26 cellular contexts compared by ENCODE assay signal in the genomic region with DNA sequence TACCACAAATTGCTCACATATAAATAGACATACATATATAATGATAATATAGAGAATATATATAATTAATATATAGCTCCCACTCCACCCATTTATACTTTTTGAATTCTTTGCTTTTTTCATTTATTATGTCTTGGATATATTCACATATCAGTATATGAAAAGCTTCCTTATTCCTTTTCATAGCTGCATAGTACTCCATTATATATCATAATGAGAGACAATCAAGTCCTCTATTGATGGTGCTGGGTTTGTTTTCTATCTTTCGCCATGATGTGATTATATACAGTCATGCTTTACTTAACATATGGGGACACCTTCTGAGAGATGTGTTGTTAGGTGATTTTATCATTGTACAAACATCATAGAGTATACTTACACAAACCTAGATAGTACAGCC.
"Had no signal": no experiment of that assay in that cellular context is flagged by ENCODE, and none has a peak within 500 bp of the region (broad histone marks: within the 10 kb centered on the region; RNA-seq: fewer than 3 reads in every experiment).

No MANE protein-coding gene starts in this region.

- H3K4me2 ChIP-seq: hepatocyte had no signal

- H3K9me3 Mint-ChIP-seq: dendritic cell treated with granulocyte-macrophage colony-stimulating factor and Interleukin-4, amounts not matched to agents 40 ng/mL and 50 ng/mL, for 4 days; effector memory CD8-positive, alpha-beta T cell had no signal

- FAIRE-seq: endothelial cell of umbilical vein had no signal

- H3K4me1 ChIP-seq: colonic mucosa, gastrocnemius medialis, heart left ventricle, heart right ventricle had no signal

- H3K79me2 ChIP-seq: hepatocyte had no signal

- ATAC-seq: effector memory CD8-positive, alpha-beta T cell; gastrocnemius medialis; gastroesophageal sphincter; heart left ventricle; heart right ventricle had no signal

- H3K27ac ChIP-seq: colonic mucosa, coronary artery, dorsolateral prefrontal cortex, esophagus muscularis mucosa, gastrocnemius medialis, gastroesophageal sphincter, heart left ventricle, heart right ventricle, hepatocyte had no signal

- H2AFZ ChIP-seq: hepatocyte had no signal

- H3K27me3 Mint-ChIP-seq: dendritic cell treated with granulocyte-macrophage colony-stimulating factor and Interleukin-4, amounts not matched to agents 40 ng/mL and 50 ng/mL, for 4 days; effector memory CD8-positive, alpha-beta T cell had no signal

- DNase-seq: colonic mucosa; cortex of kidney; dermis blood vessel endothelial cell; dorsolateral prefrontal cortex; effector CD4-positive, alpha-beta T cell; effector CD8-positive, alpha-beta T cell; effector memory CD4-positive, alpha-beta T cell; effector memory CD8-positive, alpha-beta T cell; endodermal cell; erythroblast; esophagus squamous epithelium; foreskin fibroblast; foreskin melanocyte; gastrocnemius medialis; glutamatergic neuron; head of caudate nucleus; heart left ventricle; heart right ventricle; hippocampal formation had no signal

- H3K27me3 ChIP-seq: colonic mucosa, dorsolateral prefrontal cortex, esophagus muscularis mucosa, esophagus squamous epithelium, foreskin keratinocyte, gastrocnemius medialis, gastroesophageal sphincter, heart left ventricle, heart right ventricle, hepatocyte had no signal

- H3K4me3 Mint-ChIP-seq: dendritic cell treated with granulocyte-macrophage colony-stimulating factor and Interleukin-4, amounts not matched to agents 40 ng/mL and 50 ng/mL, for 4 days; effector memory CD8-positive, alpha-beta T cell; endodermal cell had no signal

- H3K36me3 ChIP-seq: colonic mucosa, esophagus muscularis mucosa, esophagus squamous epithelium, gastrocnemius medialis, gastroesophageal sphincter, heart left ventricle, heart right ventricle had no signal

- H3K4me3 ChIP-seq: colonic mucosa, coronary artery, dorsolateral prefrontal cortex, esophagus muscularis mucosa, esophagus squamous epithelium, gastrocnemius medialis, gastroesophageal sphincter, heart left ventricle, heart right ventricle, hepatocyte had no signal

- H3K27ac Mint-ChIP-seq: dendritic cell treated with granulocyte-macrophage colony-stimulating factor and Interleukin-4, amounts not matched to agents 40 ng/mL and 50 ng/mL, for 4 days; effector memory CD8-positive, alpha-beta T cell; endodermal cell had no signal

- H3K9me3 ChIP-seq: colonic mucosa, esophagus muscularis mucosa, esophagus squamous epithelium, gastrocnemius medialis, gastroesophageal sphincter had no signal
